Comparison of ENCODE assay signal across 1 cellular context in the genomic region with DNA sequence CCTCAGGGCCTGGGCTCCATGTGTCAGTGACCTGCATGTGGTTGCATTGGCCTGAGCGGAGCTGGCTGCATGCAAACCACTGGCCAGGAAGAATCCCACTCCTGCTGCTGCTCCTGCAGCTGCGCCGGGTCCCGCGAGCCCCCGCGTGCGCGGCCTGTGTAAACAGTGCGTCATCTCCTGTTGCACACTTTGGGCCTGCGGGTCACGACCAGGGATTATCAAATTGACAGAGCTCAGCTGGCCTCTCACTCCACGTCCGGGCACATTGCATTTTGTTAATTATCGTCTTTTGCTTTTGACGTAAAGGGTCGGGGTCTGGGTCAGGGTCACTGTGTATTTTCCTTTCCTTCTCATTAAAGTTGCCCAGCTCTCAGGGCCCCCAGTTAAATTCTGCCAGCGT.
A peak's percentile ranks its signal among the peaks of the same experiment; 100 is the strongest.
TF ChIP-seq lines count a peak whose summit lies in the region.

No MANE protein-coding gene starts in this region.

TF ChIP-seq in HepG2, 621 proteins besides CTCF, POLR2A, EP300 and RAD21 (continued from another document and continues in another):
- TF ChIP-seq, protein P1, sequence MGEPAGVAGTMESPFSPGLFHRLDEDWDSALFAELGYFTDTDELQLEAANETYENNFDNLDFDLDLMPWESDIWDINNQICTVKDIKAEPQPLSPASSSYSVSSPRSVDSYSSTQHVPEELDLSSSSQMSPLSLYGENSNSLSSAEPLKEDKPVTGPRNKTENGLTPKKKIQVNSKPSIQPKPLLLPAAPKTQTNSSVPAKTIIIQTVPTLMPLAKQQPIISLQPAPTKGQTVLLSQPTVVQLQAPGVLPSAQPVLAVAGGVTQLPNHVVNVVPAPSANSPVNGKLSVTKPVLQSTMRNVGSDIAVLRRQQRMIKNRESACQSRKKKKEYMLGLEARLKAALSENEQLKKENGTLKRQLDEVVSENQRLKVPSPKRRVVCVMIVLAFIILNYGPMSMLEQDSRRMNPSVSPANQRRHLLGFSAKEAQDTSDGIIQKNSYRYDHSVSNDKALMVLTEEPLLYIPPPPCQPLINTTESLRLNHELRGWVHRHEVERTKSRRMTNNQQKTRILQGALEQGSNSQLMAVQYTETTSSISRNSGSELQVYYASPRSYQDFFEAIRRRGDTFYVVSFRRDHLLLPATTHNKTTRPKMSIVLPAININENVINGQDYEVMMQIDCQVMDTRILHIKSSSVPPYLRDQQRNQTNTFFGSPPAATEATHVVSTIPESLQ (CRISPR knock-in tag; conservative IDR thresholded peaks at IDR 0.05), result 0 out of 2 replicates have a peak, but pooled peaks have one; percentile 55
- no peak for TF ChIP-seq ZNF83 (CRISPR knock-in tag; IDR thresholded peaks at IDR 0.05; ENCODE audit: borderline replicate concordance)
- 0 out of 2 replicates have a peak, but pooled peaks have one; percentile 20 for TF ChIP-seq ZNF607 (CRISPR knock-in tag; IDR thresholded peaks at IDR 0.05; ENCODE audit: borderline replicate concordance)
- TF ChIP-seq POGZ (CRISPR knock-in tag; IDR thresholded peaks at IDR 0.05), result peak; percentile 35
- TF ChIP-seq MBNL3 (CRISPR knock-in tag; conservative IDR thresholded peaks at IDR 0.05), result no peak
- TF ChIP-seq, protein P2, sequence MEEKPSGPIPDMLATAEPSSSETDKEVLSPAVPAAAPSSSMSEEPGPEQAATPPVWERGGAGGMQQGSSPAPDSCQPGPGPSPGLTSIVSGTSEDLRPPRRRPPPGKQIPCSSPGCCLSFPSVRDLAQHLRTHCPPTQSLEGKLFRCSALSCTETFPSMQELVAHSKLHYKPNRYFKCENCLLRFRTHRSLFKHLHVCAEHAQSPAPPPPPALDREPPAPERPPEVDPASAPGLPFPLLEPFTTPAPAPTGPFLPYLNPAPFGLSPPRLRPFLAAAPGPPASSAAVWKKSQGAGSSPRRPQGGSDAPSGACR (CRISPR knock-in tag; IDR thresholded peaks at IDR 0.05), result peak; percentile 32; the same call in 1 of the 2 replicates
- no peak for TF ChIP-seq XRCC5 (optimal IDR thresholded peaks at IDR 0.05; ENCODE audit: low read length)
- no peak for TF ChIP-seq KAT2B (IDR thresholded peaks at IDR 0.05; ENCODE audit: borderline replicate concordance, low read depth, low read length)
- TF ChIP-seq, protein P3, sequence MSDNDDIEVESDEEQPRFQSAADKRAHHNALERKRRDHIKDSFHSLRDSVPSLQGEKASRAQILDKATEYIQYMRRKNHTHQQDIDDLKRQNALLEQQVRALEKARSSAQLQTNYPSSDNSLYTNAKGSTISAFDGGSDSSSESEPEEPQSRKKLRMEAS (IDR thresholded peaks at IDR 0.05), result peak; percentile 80
- TF ChIP-seq, protein P4, sequence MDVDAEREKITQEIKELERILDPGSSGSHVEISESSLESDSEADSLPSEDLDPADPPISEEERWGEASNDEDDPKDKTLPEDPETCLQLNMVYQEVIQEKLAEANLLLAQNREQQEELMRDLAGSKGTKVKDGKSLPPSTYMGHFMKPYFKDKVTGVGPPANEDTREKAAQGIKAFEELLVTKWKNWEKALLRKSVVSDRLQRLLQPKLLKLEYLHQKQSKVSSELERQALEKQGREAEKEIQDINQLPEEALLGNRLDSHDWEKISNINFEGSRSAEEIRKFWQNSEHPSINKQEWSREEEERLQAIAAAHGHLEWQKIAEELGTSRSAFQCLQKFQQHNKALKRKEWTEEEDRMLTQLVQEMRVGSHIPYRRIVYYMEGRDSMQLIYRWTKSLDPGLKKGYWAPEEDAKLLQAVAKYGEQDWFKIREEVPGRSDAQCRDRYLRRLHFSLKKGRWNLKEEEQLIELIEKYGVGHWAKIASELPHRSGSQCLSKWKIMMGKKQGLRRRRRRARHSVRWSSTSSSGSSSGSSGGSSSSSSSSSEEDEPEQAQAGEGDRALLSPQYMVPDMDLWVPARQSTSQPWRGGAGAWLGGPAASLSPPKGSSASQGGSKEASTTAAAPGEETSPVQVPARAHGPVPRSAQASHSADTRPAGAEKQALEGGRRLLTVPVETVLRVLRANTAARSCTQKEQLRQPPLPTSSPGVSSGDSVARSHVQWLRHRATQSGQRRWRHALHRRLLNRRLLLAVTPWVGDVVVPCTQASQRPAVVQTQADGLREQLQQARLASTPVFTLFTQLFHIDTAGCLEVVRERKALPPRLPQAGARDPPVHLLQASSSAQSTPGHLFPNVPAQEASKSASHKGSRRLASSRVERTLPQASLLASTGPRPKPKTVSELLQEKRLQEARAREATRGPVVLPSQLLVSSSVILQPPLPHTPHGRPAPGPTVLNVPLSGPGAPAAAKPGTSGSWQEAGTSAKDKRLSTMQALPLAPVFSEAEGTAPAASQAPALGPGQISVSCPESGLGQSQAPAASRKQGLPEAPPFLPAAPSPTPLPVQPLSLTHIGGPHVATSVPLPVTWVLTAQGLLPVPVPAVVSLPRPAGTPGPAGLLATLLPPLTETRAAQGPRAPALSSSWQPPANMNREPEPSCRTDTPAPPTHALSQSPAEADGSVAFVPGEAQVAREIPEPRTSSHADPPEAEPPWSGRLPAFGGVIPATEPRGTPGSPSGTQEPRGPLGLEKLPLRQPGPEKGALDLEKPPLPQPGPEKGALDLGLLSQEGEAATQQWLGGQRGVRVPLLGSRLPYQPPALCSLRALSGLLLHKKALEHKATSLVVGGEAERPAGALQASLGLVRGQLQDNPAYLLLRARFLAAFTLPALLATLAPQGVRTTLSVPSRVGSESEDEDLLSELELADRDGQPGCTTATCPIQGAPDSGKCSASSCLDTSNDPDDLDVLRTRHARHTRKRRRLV (CRISPR knock-in tag; IDR thresholded peaks at IDR 0.05), result no peak
- TF ChIP-seq ZNF225 (CRISPR knock-in tag; IDR thresholded peaks at IDR 0.05), result peak; percentile 21; the same call in 1 of the 2 replicates
- no peak for TF ChIP-seq MAFF (IDR thresholded peaks at IDR 0.05; ENCODE audit: low read depth, low read length)
- TF ChIP-seq, protein P5, sequence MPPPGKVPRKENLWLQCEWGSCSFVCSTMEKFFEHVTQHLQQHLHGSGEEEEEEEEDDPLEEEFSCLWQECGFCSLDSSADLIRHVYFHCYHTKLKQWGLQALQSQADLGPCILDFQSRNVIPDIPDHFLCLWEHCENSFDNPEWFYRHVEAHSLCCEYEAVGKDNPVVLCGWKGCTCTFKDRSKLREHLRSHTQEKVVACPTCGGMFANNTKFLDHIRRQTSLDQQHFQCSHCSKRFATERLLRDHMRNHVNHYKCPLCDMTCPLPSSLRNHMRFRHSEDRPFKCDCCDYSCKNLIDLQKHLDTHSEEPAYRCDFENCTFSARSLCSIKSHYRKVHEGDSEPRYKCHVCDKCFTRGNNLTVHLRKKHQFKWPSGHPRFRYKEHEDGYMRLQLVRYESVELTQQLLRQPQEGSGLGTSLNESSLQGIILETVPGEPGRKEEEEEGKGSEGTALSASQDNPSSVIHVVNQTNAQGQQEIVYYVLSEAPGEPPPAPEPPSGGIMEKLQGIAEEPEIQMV (CRISPR knock-in tag; IDR thresholded peaks at IDR 0.05; ENCODE audit: low read depth), result 0 out of 2 replicates have a peak, but pooled peaks have one; percentile 18
- TF ChIP-seq RFX3 (CRISPR knock-in tag; IDR thresholded peaks at IDR 0.05), result no peak
- 0 out of 2 replicates have a peak, but pooled peaks have one; percentile 22 for TF ChIP-seq AHR (CRISPR knock-in tag; IDR thresholded peaks at IDR 0.05)
- peak; percentile 83 for TF ChIP-seq ZNF878 (CRISPR knock-in tag; IDR thresholded peaks at IDR 0.05)
- TF ChIP-seq ZNF234 (CRISPR knock-in tag; conservative IDR thresholded peaks at IDR 0.05), result no peak
- TF ChIP-seq ZBTB20 (CRISPR knock-in tag; IDR thresholded peaks at IDR 0.05; ENCODE audit: borderline replicate concordance, low read depth), result peak; percentile 77
- no peak for TF ChIP-seq ZNF562 (CRISPR knock-in tag; IDR thresholded peaks at IDR 0.05; ENCODE audit: borderline replicate concordance)
- TF ChIP-seq SP140L (CRISPR knock-in tag; IDR thresholded peaks at IDR 0.05; ENCODE audit: borderline replicate concordance), result no peak
- no peak for TF ChIP-seq KLF9 (CRISPR knock-in tag; IDR thresholded peaks at IDR 0.05; ENCODE audit: low read depth)
- TF ChIP-seq ZNF766 (CRISPR knock-in tag; IDR thresholded peaks at IDR 0.05; ENCODE audit: borderline replicate concordance), result no peak
- TF ChIP-seq, protein P6, sequence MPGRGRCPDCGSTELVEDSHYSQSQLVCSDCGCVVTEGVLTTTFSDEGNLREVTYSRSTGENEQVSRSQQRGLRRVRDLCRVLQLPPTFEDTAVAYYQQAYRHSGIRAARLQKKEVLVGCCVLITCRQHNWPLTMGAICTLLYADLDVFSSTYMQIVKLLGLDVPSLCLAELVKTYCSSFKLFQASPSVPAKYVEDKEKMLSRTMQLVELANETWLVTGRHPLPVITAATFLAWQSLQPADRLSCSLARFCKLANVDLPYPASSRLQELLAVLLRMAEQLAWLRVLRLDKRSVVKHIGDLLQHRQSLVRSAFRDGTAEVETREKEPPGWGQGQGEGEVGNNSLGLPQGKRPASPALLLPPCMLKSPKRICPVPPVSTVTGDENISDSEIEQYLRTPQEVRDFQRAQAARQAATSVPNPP (CRISPR knock-in tag; IDR thresholded peaks at IDR 0.05), result 0 out of 2 replicates have a peak, but pooled peaks have one; percentile 21
- no peak for TF ChIP-seq SNAPC2 (CRISPR knock-in tag; IDR thresholded peaks at IDR 0.05)
- TF ChIP-seq, protein P7, sequence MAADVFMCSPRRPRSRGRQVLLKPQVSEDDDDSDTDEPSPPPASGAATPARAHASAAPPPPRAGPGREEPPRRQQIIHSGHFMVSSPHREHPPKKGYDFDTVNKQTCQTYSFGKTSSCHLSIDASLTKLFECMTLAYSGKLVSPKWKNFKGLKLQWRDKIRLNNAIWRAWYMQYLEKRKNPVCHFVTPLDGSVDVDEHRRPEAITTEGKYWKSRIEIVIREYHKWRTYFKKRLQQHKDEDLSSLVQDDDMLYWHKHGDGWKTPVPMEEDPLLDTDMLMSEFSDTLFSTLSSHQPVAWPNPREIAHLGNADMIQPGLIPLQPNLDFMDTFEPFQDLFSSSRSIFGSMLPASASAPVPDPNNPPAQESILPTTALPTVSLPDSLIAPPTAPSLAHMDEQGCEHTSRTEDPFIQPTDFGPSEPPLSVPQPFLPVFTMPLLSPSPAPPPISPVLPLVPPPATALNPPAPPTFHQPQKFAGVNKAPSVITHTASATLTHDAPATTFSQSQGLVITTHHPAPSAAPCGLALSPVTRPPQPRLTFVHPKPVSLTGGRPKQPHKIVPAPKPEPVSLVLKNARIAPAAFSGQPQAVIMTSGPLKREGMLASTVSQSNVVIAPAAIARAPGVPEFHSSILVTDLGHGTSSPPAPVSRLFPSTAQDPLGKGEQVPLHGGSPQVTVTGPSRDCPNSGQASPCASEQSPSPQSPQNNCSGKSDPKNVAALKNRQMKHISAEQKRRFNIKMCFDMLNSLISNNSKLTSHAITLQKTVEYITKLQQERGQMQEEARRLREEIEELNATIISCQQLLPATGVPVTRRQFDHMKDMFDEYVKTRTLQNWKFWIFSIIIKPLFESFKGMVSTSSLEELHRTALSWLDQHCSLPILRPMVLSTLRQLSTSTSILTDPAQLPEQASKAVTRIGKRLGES (CRISPR knock-in tag; IDR thresholded peaks at IDR 0.05; ENCODE audit: borderline replicate concordance), result no peak
- TF ChIP-seq TCF7 (IDR thresholded peaks at IDR 0.05; ENCODE audit: low read depth), result 0 out of 2 replicates have a peak, but pooled peaks have one; percentile 20
- no peak for TF ChIP-seq SMAD3 (CRISPR knock-in tag; IDR thresholded peaks at IDR 0.05)
- TF ChIP-seq ARNTL (CRISPR knock-in tag; IDR thresholded peaks at IDR 0.05), result peak; percentile 75
- no peak for TF ChIP-seq KLF15 (CRISPR knock-in tag; IDR thresholded peaks at IDR 0.05; ENCODE audit: borderline replicate concordance)
- TF ChIP-seq SP4 (CRISPR knock-in tag; IDR thresholded peaks at IDR 0.05), result no peak
- TF ChIP-seq, protein P8, sequence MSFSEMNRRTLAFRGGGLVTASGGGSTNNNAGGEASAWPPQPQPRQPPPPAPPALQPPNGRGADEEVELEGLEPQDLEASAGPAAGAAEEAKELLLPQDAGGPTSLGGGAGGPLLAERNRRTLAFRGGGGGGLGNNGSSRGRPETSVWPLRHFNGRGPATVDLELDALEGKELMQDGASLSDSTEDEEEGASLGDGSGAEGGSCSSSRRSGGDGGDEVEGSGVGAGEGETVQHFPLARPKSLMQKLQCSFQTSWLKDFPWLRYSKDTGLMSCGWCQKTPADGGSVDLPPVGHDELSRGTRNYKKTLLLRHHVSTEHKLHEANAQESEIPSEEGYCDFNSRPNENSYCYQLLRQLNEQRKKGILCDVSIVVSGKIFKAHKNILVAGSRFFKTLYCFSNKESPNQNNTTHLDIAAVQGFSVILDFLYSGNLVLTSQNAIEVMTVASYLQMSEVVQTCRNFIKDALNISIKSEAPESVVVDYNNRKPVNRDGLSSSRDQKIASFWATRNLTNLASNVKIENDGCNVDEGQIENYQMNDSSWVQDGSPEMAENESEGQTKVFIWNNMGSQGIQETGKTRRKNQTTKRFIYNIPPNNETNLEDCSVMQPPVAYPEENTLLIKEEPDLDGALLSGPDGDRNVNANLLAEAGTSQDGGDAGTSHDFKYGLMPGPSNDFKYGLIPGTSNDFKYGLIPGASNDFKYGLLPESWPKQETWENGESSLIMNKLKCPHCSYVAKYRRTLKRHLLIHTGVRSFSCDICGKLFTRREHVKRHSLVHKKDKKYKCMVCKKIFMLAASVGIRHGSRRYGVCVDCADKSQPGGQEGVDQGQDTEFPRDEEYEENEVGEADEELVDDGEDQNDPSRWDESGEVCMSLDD (CRISPR knock-in tag; IDR thresholded peaks at IDR 0.05; ENCODE audit: borderline replicate concordance), result no peak
- TF ChIP-seq SP2 (CRISPR knock-in tag; IDR thresholded peaks at IDR 0.05), result no peak
- TF ChIP-seq, protein P9, sequence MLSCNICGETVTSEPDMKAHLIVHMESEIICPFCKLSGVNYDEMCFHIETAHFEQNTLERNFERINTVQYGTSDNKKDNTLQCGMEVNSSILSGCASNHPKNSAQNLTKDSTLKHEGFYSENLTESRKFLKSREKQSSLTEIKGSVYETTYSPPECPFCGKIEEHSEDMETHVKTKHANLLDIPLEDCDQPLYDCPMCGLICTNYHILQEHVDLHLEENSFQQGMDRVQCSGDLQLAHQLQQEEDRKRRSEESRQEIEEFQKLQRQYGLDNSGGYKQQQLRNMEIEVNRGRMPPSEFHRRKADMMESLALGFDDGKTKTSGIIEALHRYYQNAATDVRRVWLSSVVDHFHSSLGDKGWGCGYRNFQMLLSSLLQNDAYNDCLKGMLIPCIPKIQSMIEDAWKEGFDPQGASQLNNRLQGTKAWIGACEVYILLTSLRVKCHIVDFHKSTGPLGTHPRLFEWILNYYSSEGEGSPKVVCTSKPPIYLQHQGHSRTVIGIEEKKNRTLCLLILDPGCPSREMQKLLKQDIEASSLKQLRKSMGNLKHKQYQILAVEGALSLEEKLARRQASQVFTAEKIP (CRISPR knock-in tag; IDR thresholded peaks at IDR 0.05; ENCODE audit: borderline replicate concordance), result no peak
- peak; percentile 87 for TF ChIP-seq MYC (CRISPR knock-in tag; IDR thresholded peaks at IDR 0.05; ENCODE audit: borderline replicate concordance)
- TF ChIP-seq, protein P10, sequence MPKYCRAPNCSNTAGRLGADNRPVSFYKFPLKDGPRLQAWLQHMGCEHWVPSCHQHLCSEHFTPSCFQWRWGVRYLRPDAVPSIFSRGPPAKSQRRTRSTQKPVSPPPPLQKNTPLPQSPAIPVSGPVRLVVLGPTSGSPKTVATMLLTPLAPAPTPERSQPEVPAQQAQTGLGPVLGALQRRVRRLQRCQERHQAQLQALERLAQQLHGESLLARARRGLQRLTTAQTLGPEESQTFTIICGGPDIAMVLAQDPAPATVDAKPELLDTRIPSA (CRISPR knock-in tag; IDR thresholded peaks at IDR 0.05; ENCODE audit: borderline replicate concordance), result no peak
- TF ChIP-seq ZC3H4 (CRISPR knock-in tag; IDR thresholded peaks at IDR 0.05; ENCODE audit: borderline replicate concordance), result no peak
- peak; percentile 64; the same call in 1 of the 2 replicates for TF ChIP-seq ZC3H13 (CRISPR knock-in tag; IDR thresholded peaks at IDR 0.05)
